10 cellular contexts compared by ENCODE assay signal in genomic region chr22:44363214-44363979, GRCh38. TPM values are rescaled to one million over a fixed set of nuclear protein-coding genes. Genes with fewer than 3 reads are reported as not detected.
DNase-seq lines count a peak whose midpoint lies in the region; ATAC-seq and TF ChIP-seq lines count a peak whose summit lies in the region.
"Had no signal": no experiment of that assay in that cellular context is flagged by ENCODE, and none has a peak within 500 bp of the region (broad histone marks: within the 10 kb centered on the region; RNA-seq: fewer than 3 reads in every experiment).

No MANE protein-coding gene starts in this region.

- H3K27ac Mint-ChIP-seq in T-helper 2 cell treated with Interferon-gamma antibody and Interleukin-4, amounts not matched to agents 5 μg/mL and 100 μg/mL, for 36 hours: no peak overlapping the region
- H3K27ac Mint-ChIP-seq: natural killer cell had no signal

- no peaks in the 10 kb centered on the region for H3K9me3 Mint-ChIP-seq in T-helper 2 cell treated with Interferon-gamma antibody and Interleukin-4, amounts not matched to agents 5 μg/mL and 100 μg/mL, for 36 hours
- H3K9me3 Mint-ChIP-seq: natural killer cell had no signal

- peaks cover 9 to 32% (median 21%) of the 10 kb centered on the region in 4 donors for H3K4me1 ChIP-seq in transverse colon

- 47% methylated on average over 9 of the region's 26 CpGs; no CpG with 5 or more reads in 1 of the 2 donors for WGBS in transverse colon (ENCODE audit: low coverage in 1 of 2), 2 donors

- no peak overlapping the region for H3K4me3 Mint-ChIP-seq in T-helper 2 cell treated with Interferon-gamma antibody and Interleukin-4, amounts not matched to agents 5 μg/mL and 100 μg/mL, for 36 hours
- H3K4me3 Mint-ChIP-seq: natural killer cell had no signal

- intact Hi-C loops in transverse colon (cut with DNase I; ENCODE audit: low total_unique reads): loop anchor here (5.0 kb wide), 1 partner anchor 56 kb away; no protein-coding TSS in a partner anchor

- H3K9me3 ChIP-seq in transverse colon: no peaks in the 10 kb centered on the region

- peak overlapping the region; percentile 54 to 80 (median 79) for H3K27ac ChIP-seq in transverse colon

- TF ChIP-seq EP300 in transverse colon (IDR thresholded peaks at IDR 0.05; ENCODE audit: low read depth): peak; percentile 82

- TF ChIP-seq POLR2A in transverse colon (IDR thresholded peaks at IDR 0.05): no peak

- TF ChIP-seq CTCF in cardiac fibroblast (IDR thresholded peaks at IDR 0.05; ENCODE audit: low read depth, low read length): no peak
- no peak for TF ChIP-seq CTCF in transverse colon (IDR thresholded peaks at IDR 0.05)

- no peaks in the 10 kb centered on the region for H3K27me3 Mint-ChIP-seq in T-helper 2 cell treated with Interferon-gamma antibody and Interleukin-4, amounts not matched to agents 5 μg/mL and 100 μg/mL, for 36 hours (ENCODE audit: low read depth)

- H3K36me3 Mint-ChIP-seq in T-helper 2 cell treated with Interferon-gamma antibody and Interleukin-4, amounts not matched to agents 5 μg/mL and 100 μg/mL, for 36 hours (ENCODE audit: low read depth): no peaks in the 10 kb centered on the region
- H3K36me3 Mint-ChIP-seq: natural killer cell had no signal

- no peaks in the 10 kb centered on the region for H3K36me3 ChIP-seq in transverse colon

- ATAC-seq in left lobe of liver (peak; percentile 65), HG02623 (IDR thresholded peaks at IDR 0.05; ENCODE audit: unreplicated experiment) (no peak)
- ATAC-seq: natural killer cell had no signal

- H3K4me3 ChIP-seq in cardiac fibroblast (replicated peaks in 1 of 2; ENCODE audit: low read depth in 2 of 2, low read length in 2 of 2) (peak overlapping the region in 1 of 2 donors; percentile 10), transverse colon (no peak overlapping the region)

- in situ Hi-C loops in transverse colon (cut with MboI; ENCODE audit: low pct_ligation_motif_present in 1 of 4, low pct_unique_long_range_greater_than_20kb in 1 of 4, low sequenced_read_pairs in 3 of 4): no loop called here

- peak; percentile 93 for DNase-seq in HS-27A (ENCODE audit: low read depth)
- DNase-seq in cardiac fibroblast (ENCODE audit: low read depth in 2 of 2): peak; percentile 95 to 99
- DNase-seq in left lobe of liver (ENCODE audit: low spot score): peak; percentile 68
- DNase-seq in transverse colon: peak; percentile 80
- DNase-seq in effector CD4-positive, alpha-beta T cell: no peak
- DNase-seq in T-helper 2 cell treated with Interferon-gamma antibody and Interleukin-4, amounts not matched to agents 5 μg/mL and 100 μg/mL, for 36 hours (ENCODE audit: low spot score): no peak
- DNase-seq in NCI-H1930 (lab: John Stamatoyannopoulos, UW): no peak
- DNase-seq: natural killer cell, NCI-H1436 treated with DMSO at 0.1 percent for 48 hours had no signal

- H3K4me1 Mint-ChIP-seq in T-helper 2 cell treated with Interferon-gamma antibody and Interleukin-4, amounts not matched to agents 5 μg/mL and 100 μg/mL, for 36 hours (ENCODE audit: low read depth): no peaks in the 10 kb centered on the region
- H3K4me1 Mint-ChIP-seq: natural killer cell had no signal

- no peaks in the 10 kb centered on the region for H3K27me3 ChIP-seq in transverse colon

RNA-seq across cellular contexts. Expression of gene SHISAL1, which starts 50.6 kb away (rescaled TPM):
- total RNA-seq in left lobe of liver (0.10 TPM), transverse colon (1 to 10 TPM; 1.9 to 4.6 (median 3.2) TPM)
- total RNA-seq: natural killer cell had no signal

Comparison
In these comparisons a context has a peak if more than half of its experiments do, and no peak if none do; other contexts are left out.
1. DNase-seq: peak in HS-27A (single experiment), cardiac fibroblast (2 of 2), left lobe of liver (single experiment) and transverse colon (single experiment); none in effector CD4-positive, alpha-beta T cell (single experiment), T-helper 2 cell treated with Interferon-gamma antibody and Interleukin-4, amounts not matched to agents 5 μg/mL and 100 μg/mL, for 36 hours (single experiment) and NCI-H1930 (0 of 2).